Comparison of ENCODE assay signal across 17 cellular contexts in genomic region chr2:29443086-29443485, GRCh38.
DNase-seq lines count a peak whose midpoint lies in the region; ATAC-seq and TF ChIP-seq lines count a peak whose summit lies in the region.
"Had no signal": no experiment of that assay in that cellular context is flagged by ENCODE, and none has a peak within 500 bp of the region (broad histone marks: within the 10 kb centered on the region; RNA-seq: fewer than 3 reads in every experiment).

No MANE protein-coding gene starts in this region.

- H3K9me3 ChIP-seq in body of pancreas = no peaks in the 10 kb centered on the region
- H3K9me3 ChIP-seq: thoracic aorta had no signal

- no peak overlapping the region for H3K27ac Mint-ChIP-seq in effector memory CD8-positive, alpha-beta T cell
- H3K27ac Mint-ChIP-seq in activated naive CD8-positive, alpha-beta T cell treated with anti-CD3 and anti-CD28 coated beads for 36 hours = no peak overlapping the region
- H3K27ac Mint-ChIP-seq: activated CD8-positive, alpha-beta memory T cell treated with anti-CD3 and anti-CD28 coated beads, Interleukin-2, amount 10 ng/mL, durations not matched to agents 7 days and 5 days; activated naive CD8-positive, alpha-beta T cell; stimulated activated effector memory CD8-positive, alpha-beta T cell treated with anti-CD3 and anti-CD28 coated beads, Interleukin-12 subunit alpha, Interleukin-12 subunit beta, amount 100 ng/mL, for 72 hours had no signal

- H3K9me3 Mint-ChIP-seq in effector memory CD8-positive, alpha-beta T cell = no peaks in the 10 kb centered on the region
- no peaks in the 10 kb centered on the region for H3K9me3 Mint-ChIP-seq in activated naive CD8-positive, alpha-beta T cell treated with anti-CD3 and anti-CD28 coated beads for 36 hours
- H3K9me3 Mint-ChIP-seq: stimulated activated effector memory CD8-positive, alpha-beta T cell treated with anti-CD3 and anti-CD28 coated beads, Interleukin-12 subunit alpha, Interleukin-12 subunit beta, amount 100 ng/mL, for 72 hours had no signal

- no peaks in the 10 kb centered on the region for H3K36me3 Mint-ChIP-seq in effector memory CD8-positive, alpha-beta T cell (ENCODE audit: insufficient read depth)
- no peaks in the 10 kb centered on the region for H3K36me3 Mint-ChIP-seq in activated naive CD8-positive, alpha-beta T cell treated with anti-CD3 and anti-CD28 coated beads for 36 hours
- H3K36me3 Mint-ChIP-seq: activated CD8-positive, alpha-beta memory T cell treated with anti-CD3 and anti-CD28 coated beads, Interleukin-2, amount 10 ng/mL, durations not matched to agents 7 days and 5 days; activated naive CD8-positive, alpha-beta T cell; stimulated activated effector memory CD8-positive, alpha-beta T cell treated with anti-CD3 and anti-CD28 coated beads, Interleukin-12 subunit alpha, Interleukin-12 subunit beta, amount 100 ng/mL, for 72 hours had no signal

- ATAC-seq in body of pancreas (peak; percentile 33), GM21825 (IDR thresholded peaks at IDR 0.05; ENCODE audit: unreplicated experiment) (no peak)
- no peak for ATAC-seq in effector memory CD8-positive, alpha-beta T cell (replicated peaks)
- ATAC-seq: activated CD8-positive, alpha-beta memory T cell treated with anti-CD3 and anti-CD28 coated beads, Interleukin-2, amount 10 ng/mL, durations not matched to agents 7 days and 5 days; sciatic nerve; stimulated activated effector memory CD8-positive, alpha-beta T cell treated with anti-CD3 and anti-CD28 coated beads, Interleukin-12 subunit alpha, Interleukin-12 subunit beta, amount 100 ng/mL, for 72 hours had no signal

- no peaks in the 10 kb centered on the region for H3K4me1 Mint-ChIP-seq in effector memory CD8-positive, alpha-beta T cell (ENCODE audit: low read depth in 2 of 2)
- no peaks in the 10 kb centered on the region for H3K4me1 Mint-ChIP-seq in activated naive CD8-positive, alpha-beta T cell treated with anti-CD3 and anti-CD28 coated beads for 36 hours
- H3K4me1 Mint-ChIP-seq: stimulated activated effector memory CD8-positive, alpha-beta T cell treated with anti-CD3 and anti-CD28 coated beads, Interleukin-12 subunit alpha, Interleukin-12 subunit beta, amount 100 ng/mL, for 72 hours had no signal

- no peaks in the 10 kb centered on the region for H3K36me3 ChIP-seq in body of pancreas (replicated peaks in 1 of 2; ENCODE audit: insufficient read depth in 1 of 2, low read depth in 2 of 2)
- H3K36me3 ChIP-seq: thoracic aorta had no signal

- no peak overlapping the region for H3K4me3 ChIP-seq in body of pancreas
- H3K4me3 ChIP-seq: hepatocyte, thoracic aorta had no signal

- peaks cover 46 to 75% of the 10 kb centered on the region in 2 donors for H3K27me3 Mint-ChIP-seq in effector memory CD8-positive, alpha-beta T cell
- peaks cover 8% of the 10 kb centered on the region for H3K27me3 Mint-ChIP-seq in activated naive CD8-positive, alpha-beta T cell treated with anti-CD3 and anti-CD28 coated beads for 36 hours

- 42 to 48% methylated on average over 6 of the region's 6 CpGs for WGBS in body of pancreas, 2 donors

- intact Hi-C loops in body of pancreas (cut with DNase I) = no loop called here

- no peak overlapping the region for H3K4me3 Mint-ChIP-seq in effector memory CD8-positive, alpha-beta T cell
- H3K4me3 Mint-ChIP-seq in activated naive CD8-positive, alpha-beta T cell treated with anti-CD3 and anti-CD28 coated beads for 36 hours = no peak overlapping the region
- H3K4me3 Mint-ChIP-seq: activated CD8-positive, alpha-beta memory T cell treated with anti-CD3 and anti-CD28 coated beads, Interleukin-2, amount 10 ng/mL, durations not matched to agents 7 days and 5 days; activated naive CD8-positive, alpha-beta T cell; stimulated activated effector memory CD8-positive, alpha-beta T cell treated with anti-CD3 and anti-CD28 coated beads, Interleukin-12 subunit alpha, Interleukin-12 subunit beta, amount 100 ng/mL, for 72 hours had no signal

- no peak for TF ChIP-seq CTCF in body of pancreas (IDR thresholded peaks at IDR 0.05)

- H3K27me3 ChIP-seq in body of pancreas = no peaks in the 10 kb centered on the region
- H3K27me3 ChIP-seq: hepatocyte had no signal

- peak; percentile 71 for DNase-seq in D341Med (ENCODE audit: low spot score)
- peak; percentile 81 for DNase-seq in NCI-H1092 (lab: John Stamatoyannopoulos, UW)
- DNase-seq in NCI-H345 treated with DMSO at 0.1 percent for 48 hours (lab: John Stamatoyannopoulos, UW; ENCODE audit: unreplicated experiment) = peak; percentile 93
- peak; percentile 48 to 83 (median 68) for DNase-seq in body of pancreas
- no peak for DNase-seq in effector memory CD8-positive, alpha-beta T cell
- no peak for DNase-seq in T-helper 1 cell
- no peak for DNase-seq in activated naive CD8-positive, alpha-beta T cell treated with anti-CD3 and anti-CD28 coated beads for 36 hours
- DNase-seq: activated CD4-positive, alpha-beta T cell treated with anti-CD3 and anti-CD28 coated beads for 48 hours; activated CD8-positive, alpha-beta memory T cell treated with anti-CD3 and anti-CD28 coated beads, Interleukin-2, amount 10 ng/mL, durations not matched to agents 7 days and 5 days; NCI-H187 treated with DMSO at 0.1 percent for 48 hours; NCI-H774 had no signal

- H3K27ac ChIP-seq in body of pancreas = no peak overlapping the region
- H3K27ac ChIP-seq: hepatocyte, thoracic aorta had no signal

- H3K4me1 ChIP-seq in body of pancreas = peaks cover 9% of the 10 kb centered on the region

- TF ChIP-seq POLR2A in body of pancreas (IDR thresholded peaks at IDR 0.05) = no peak

Comparison
In these comparisons a context has a peak if more than half of its experiments do, and no peak if none do; other contexts are left out.
1. DNase-seq: peak in D341Med (single experiment), NCI-H1092 (single experiment), NCI-H345 treated with DMSO at 0.1 percent for 48 hours (single experiment) and body of pancreas (4 of 4); none in effector memory CD8-positive, alpha-beta T cell (0 of 3), T-helper 1 cell (0 of 5) and activated naive CD8-positive, alpha-beta T cell treated with anti-CD3 and anti-CD28 coated beads for 36 hours (single experiment).